8 cellular contexts compared by ENCODE assay signal in the genomic region with DNA sequence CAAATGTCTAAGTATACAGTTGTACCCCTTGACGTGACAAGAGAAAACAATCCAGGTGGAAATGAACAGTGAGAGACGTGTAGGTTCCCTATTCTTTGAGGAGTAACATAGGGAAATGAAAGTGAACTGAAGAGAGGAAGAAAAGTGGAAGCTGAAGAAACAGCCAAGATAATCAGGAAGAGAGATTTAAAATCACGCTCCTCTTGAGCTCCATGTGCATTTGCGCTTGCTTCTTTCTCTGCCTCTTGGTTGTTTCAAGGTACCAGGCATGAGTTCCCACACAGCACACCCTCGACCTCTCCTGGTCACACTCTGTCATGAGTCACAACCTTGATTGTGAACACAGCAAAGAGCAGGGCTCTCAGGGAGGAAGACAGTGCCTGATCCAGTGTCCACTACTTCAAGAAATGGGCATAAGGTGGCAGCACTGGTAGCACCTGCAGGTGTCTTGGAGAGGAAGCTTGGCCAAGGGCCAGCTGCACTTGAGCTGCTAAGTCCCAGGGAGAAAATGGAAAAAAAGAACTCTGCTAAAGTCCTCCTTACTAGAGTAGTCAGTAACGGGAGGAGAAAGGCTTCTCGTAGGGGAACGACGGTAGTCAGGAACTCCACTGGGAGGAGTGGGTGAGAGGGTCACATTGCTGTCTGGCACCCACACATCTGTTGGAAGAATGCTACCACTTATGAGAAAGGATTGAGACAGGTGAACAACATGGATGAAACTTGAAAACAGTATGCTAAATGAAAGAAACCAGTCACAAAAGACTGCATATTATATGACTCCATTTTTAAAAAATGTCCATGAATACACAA. TPM values are rescaled to one million over a fixed set of nuclear protein-coding genes. Genes with fewer than 3 reads are reported as not detected.
DNase-seq lines count a peak whose midpoint lies in the region; ATAC-seq, FAIRE-seq and TF ChIP-seq lines count a peak whose summit lies in the region.

No MANE protein-coding gene starts in this region.

- H3K4me1 ChIP-seq in endothelial cell of umbilical vein (ENCODE audit: control insufficient read depth, extremely low read depth, insufficient read depth, low read length) (peaks cover 7% of the 10 kb centered on the region), muscle layer of duodenum (ENCODE audit: control insufficient read depth in 1 of 2, insufficient read depth in 2 of 2, low read length in 2 of 2) (peaks cover 5 to 7% of the 10 kb centered on the region in 2 donors), thoracic aorta (ENCODE audit: control insufficient read depth in 1 of 2, low read depth in 2 of 2) (peaks cover 3 to 12% of the 10 kb centered on the region in 2 donors)

- ATAC-seq in GM19025 (IDR thresholded peaks at IDR 0.05; ENCODE audit: low read depth, unreplicated experiment), result peak; percentile 72
- ATAC-seq in thoracic aorta (ENCODE audit: insufficient number of reproducible peaks, low FRiP score, low read depth), result peak; percentile 72

- peak overlapping the region; percentile 64 for H2AFZ ChIP-seq in endothelial cell of umbilical vein (ENCODE audit: low read depth, low read length)

- TF ChIP-seq POLR2A in endothelial cell of umbilical vein (IDR thresholded peaks at IDR 0.05; ENCODE audit: low read depth, low read length), result no peak

- POLR2A ChIA-PET in endothelial cell of umbilical vein (lab: Charles Lee), result no interaction called here

- no peaks in the 10 kb centered on the region for H3K9me1 ChIP-seq in endothelial cell of umbilical vein (replicated peaks; ENCODE audit: control insufficient read depth, extremely low read depth, insufficient read depth, low read length)

- CTCF ChIA-PET in endothelial cell of umbilical vein (lab: Charles Lee), result interaction anchor here (0.6 to 3.6 kb wide), 33 partner anchors 9 to 205 kb away, joined by 3 to 78 read pairs (median 5); partner anchors contain the start of gene PIGV

- TF ChIP-seq CTCF in endothelial cell of umbilical vein (IDR thresholded peaks at IDR 0.05; ENCODE audit: extremely low read depth in 1 of 2, insufficient read depth in 1 of 2, low read depth in 1 of 2, low read length in 2 of 2), result peak; percentile 44 to 66
- TF ChIP-seq CTCF in thoracic aorta (IDR thresholded peaks at IDR 0.05), result peak; percentile 51

- H3K4me3 ChIP-seq in endothelial cell of umbilical vein (replicated peaks in 1 of 3; ENCODE audit: insufficient read depth in 1 of 3, low read depth in 1 of 3, low read length in 3 of 3) (no peak overlapping the region), muscle layer of duodenum (ENCODE audit: low read depth in 1 of 2, low read length in 2 of 2) (peak overlapping the region; percentile 30 to 32), thoracic aorta (peak overlapping the region; percentile 61)

- no peaks in the 10 kb centered on the region for H3K36me3 ChIP-seq in endothelial cell of umbilical vein (ENCODE audit: control insufficient read depth in 2 of 2, extremely low read depth in 1 of 2, insufficient read depth in 2 of 2, low read length in 2 of 2)
- no peaks in the 10 kb centered on the region for H3K36me3 ChIP-seq in muscle layer of duodenum (ENCODE audit: control insufficient read depth in 1 of 2, insufficient read depth in 2 of 2, low read length in 2 of 2)
- no peaks in the 10 kb centered on the region for H3K36me3 ChIP-seq in thoracic aorta

- H3K27me3 ChIP-seq in endothelial cell of umbilical vein (ENCODE audit: control insufficient read depth in 2 of 2, insufficient read depth in 2 of 2, low read length in 2 of 2) (no peaks in the 10 kb centered on the region), muscle layer of duodenum (ENCODE audit: low read depth, low read length) (no peaks in the 10 kb centered on the region), thoracic aorta (replicated peaks; ENCODE audit: insufficient read depth) (no peaks in the 10 kb centered on the region)

- H4K20me1 ChIP-seq in endothelial cell of umbilical vein (replicated peaks; ENCODE audit: control insufficient read depth, extremely low read depth, insufficient read depth, low read length), result no peaks in the 10 kb centered on the region

- H3K79me2 ChIP-seq in endothelial cell of umbilical vein (ENCODE audit: control insufficient read depth, insufficient read depth, low read length), result no peaks in the 10 kb centered on the region

- BruUV-seq in endothelial cell of umbilical vein (replicated peaks; lab: Mats Ljungman, UMichigan), result no TSS peak

- H3K9me3 ChIP-seq in endothelial cell of umbilical vein (replicated peaks; ENCODE audit: control insufficient read depth, insufficient read depth, low read length) (no peaks in the 10 kb centered on the region), muscle layer of duodenum (ENCODE audit: control insufficient read depth in 1 of 2, low read length in 2 of 2) (no peaks in the 10 kb centered on the region), thoracic aorta (no peaks in the 10 kb centered on the region)

- intact Hi-C loops in endothelial cell of umbilical vein (cut with micrococcal nuclease), result loop anchor here (1.0 kb wide), 3 partner anchors 15 to 112 kb away; no protein-coding TSS in a partner anchor

- dilution Hi-C loops in endothelial cell of umbilical vein (cut with MboI; ENCODE audit: extremely low pct_ligation_motif_present, low sequenced_read_pairs), result no loop called here

- peak overlapping the region; percentile 20 for H3K4me2 ChIP-seq in endothelial cell of umbilical vein (ENCODE audit: insufficient read depth, low read length)

- H3K27ac ChIP-seq in endothelial cell of umbilical vein (ENCODE audit: insufficient read depth, low read depth, low read length), result no peak overlapping the region
- peak overlapping the region; percentile 48 for H3K27ac ChIP-seq in muscle layer of duodenum (ENCODE audit: low read length)
- peak overlapping the region in 1 of 2 donors; percentile 18 for H3K27ac ChIP-seq in thoracic aorta

- DNase-seq in Ammon's horn (ENCODE audit: low spot score) (peak; percentile 82), HS-5 (ENCODE audit: low read depth) (peak; percentile 49), NOMO-1 treated with dmso at 0.1 percent for 144 hours (lab: John Stamatoyannopoulos, UW; ENCODE audit: unreplicated experiment) (peak; percentile 92), endothelial cell of umbilical vein (ENCODE audit: low read depth, low spot score) (peak; percentile 88), thoracic aorta (ENCODE audit: low spot score) (no peak)
- peak; percentile 40 for DNase-seq in activated CD8-positive, alpha-beta memory T cell treated with anti-CD3 and anti-CD28 coated beads, Interleukin-2, amount 50 U/mL, for 4 hours

- peak; percentile 88 for FAIRE-seq in endothelial cell of umbilical vein (lab: Jason Lieb, UNC)

- no peak overlapping the region for H3K9ac ChIP-seq in endothelial cell of umbilical vein (replicated peaks; ENCODE audit: extremely low read depth, insufficient read depth, low read length)

TF ChIP-seq in endothelial cell of umbilical vein, 7 proteins besides CTCF, POLR2A, EP300 and RAD21:
- no peak for TF ChIP-seq POLR2AphosphoS5 (IDR thresholded peaks at IDR 0.05; ENCODE audit: insufficient read depth, low read depth, low read length)
- TF ChIP-seq JUN (IDR thresholded peaks at IDR 0.05; ENCODE audit: borderline replicate concordance, insufficient read depth, insufficient read length, low read depth), result peak; percentile 10
- TF ChIP-seq FOS (IDR thresholded peaks at IDR 0.05; ENCODE audit: borderline replicate concordance, insufficient read depth, low read length), result peak; percentile 15

RNA-seq across cellular contexts. Expression of gene ARID1A, which starts 18.3 kb away (rescaled TPM):
- total RNA-seq in endothelial cell of umbilical vein (67.0 and 77.2 TPM in 2 replicates), thoracic aorta (10 to 100 TPM; 53.6 to 69.2 TPM)
- polyA plus RNA-seq in endothelial cell of umbilical vein, result 36.9 and 39.0 TPM in 2 replicates
- polyA plus RNA-seq in endothelial cell of umbilical vein (2011; cell fraction: cytosol; rRNA removed), result 33.9 and 37.5 TPM in 2 replicates
- 69.0 and 81.0 TPM in 2 replicates for polyA plus RNA-seq in endothelial cell of umbilical vein (2011; cell fraction: nucleus; rRNA removed)
- polyA plus RNA-seq in endothelial cell of umbilical vein (2012), result 30.6 and 34.7 TPM in 2 replicates
- 57.2 and 66.1 TPM in 2 replicates for polyA minus RNA-seq in endothelial cell of umbilical vein
- polyA minus RNA-seq in endothelial cell of umbilical vein (2011; cell fraction: cytosol; rRNA and poly(A)+ RNA removed), result 22.1 TPM
- polyA minus RNA-seq in endothelial cell of umbilical vein (2011; cell fraction: nucleus; rRNA and poly(A)+ RNA removed), result 54.8 and 54.9 TPM in 2 replicates

Comparison
In these comparisons a context has a peak if more than half of its experiments do, and no peak if none do; other contexts are left out.
1. H3K4me3 ChIP-seq: peak in muscle layer of duodenum (2 of 2) and thoracic aorta (single experiment); none in endothelial cell of umbilical vein (0 of 3).